Comparison of ENCODE assay signal across 23 cellular contexts in the genomic region with DNA sequence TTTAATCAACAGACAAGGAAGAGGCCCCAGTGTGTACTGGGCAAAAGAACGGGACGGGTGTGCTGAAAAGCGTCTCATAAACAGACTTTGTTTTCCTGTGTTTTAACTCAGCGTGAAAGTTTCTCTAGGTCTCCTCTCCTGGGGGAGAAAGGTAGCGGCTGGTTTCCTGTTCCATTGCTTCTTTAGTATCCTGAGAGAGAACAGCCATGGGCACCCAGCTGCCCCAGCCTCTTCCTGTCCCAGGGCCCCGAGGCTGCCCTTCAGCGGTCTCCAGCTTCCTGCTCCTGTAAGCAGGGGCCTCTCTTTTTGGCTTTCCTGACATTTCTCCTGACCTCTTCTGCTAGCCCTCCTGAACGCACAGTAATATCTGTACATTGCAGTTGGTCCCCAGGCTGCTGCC. TPM values are rescaled to one million over a fixed set of nuclear protein-coding genes. Genes with fewer than 3 reads are reported as not detected.
A peak's percentile ranks its signal among the peaks of the same experiment; 100 is the strongest.
DNase-seq lines count a peak whose midpoint lies in the region; ATAC-seq and TF ChIP-seq lines count a peak whose summit lies in the region.
"Had no signal": no experiment of that assay in that cellular context is flagged by ENCODE, and none has a peak within 500 bp of the region (broad histone marks: within the 10 kb centered on the region; RNA-seq: fewer than 3 reads in every experiment).

No MANE protein-coding gene starts in this region.

- peaks cover 12% of the 10 kb centered on the region for H3K27me3 Mint-ChIP-seq in activated CD4-positive, alpha-beta memory T cell treated with anti-CD3 and anti-CD28 coated beads for 36 hours

- ATAC-seq in Right ventricle myocardium superior (ENCODE audit: poor library complexity), result no peak
- ATAC-seq: A549; CD8-positive, alpha-beta T cell; GM23338 had no signal

- no peak overlapping the region for H2BK12ac ChIP-seq in neuronal stem cell (ENCODE audit: low read length)

- no peaks in the 10 kb centered on the region for H3K36me3 Mint-ChIP-seq in activated CD4-positive, alpha-beta memory T cell treated with anti-CD3 and anti-CD28 coated beads for 36 hours
- H3K36me3 Mint-ChIP-seq: CD4-positive, CD25-positive, alpha-beta regulatory T cell; CD8-positive, alpha-beta T cell had no signal

- H3K36me3 ChIP-seq in BLaER1 treated with 17β-estradiol and CSF1 and Interleukin-3, amounts not matched to agents 10 nM and 100 nM, result no peaks in the 10 kb centered on the region
- H3K36me3 ChIP-seq in SJCRH30 (no peaks in the 10 kb centered on the region), neuronal stem cell (replicated peaks in 1 of 2; ENCODE audit: control insufficient read depth in 2 of 2, insufficient read depth in 2 of 2, low read length in 2 of 2) (no peaks in the 10 kb centered on the region)
- H3K36me3 ChIP-seq: BE2C had no signal

- H3K27ac ChIP-seq in BLaER1 treated with 17β-estradiol and CSF1 and Interleukin-3, amounts not matched to agents 10 nM and 100 nM, result peak overlapping the region in 8 of 11 experiments; percentile 9 to 41 (median 21); a peak in 10 of 22 replicates
- H3K27ac ChIP-seq in SJCRH30 (no peak overlapping the region), neuronal stem cell (replicated peaks; ENCODE audit: low read length) (no peak overlapping the region)
- H3K27ac ChIP-seq: A549, C4-2B had no signal

- H2BK15ac ChIP-seq in neuronal stem cell (ENCODE audit: low read length), result no peak overlapping the region

- peak overlapping the region; percentile 29 for H2AFZ ChIP-seq in neuronal stem cell (ENCODE audit: low read length)
- H2AFZ ChIP-seq: GM23338 had no signal

- peaks cover 5 to 26% (median 17%) of the 10 kb centered on the region in 11 experiments; a peak in 14 of 22 replicates for H3K9me3 ChIP-seq in BLaER1 treated with 17β-estradiol and CSF1 and Interleukin-3, amounts not matched to agents 10 nM and 100 nM (replicated peaks in 1 of 11)
- H3K9me3 ChIP-seq in SJCRH30 (replicated peaks) (no peaks in the 10 kb centered on the region; the same call in 1 of the 2 replicates), neuronal stem cell (replicated peaks in 1 of 2; ENCODE audit: control insufficient read depth in 2 of 2, insufficient read depth in 1 of 2, low read depth in 1 of 2, low read length in 2 of 2) (no peaks in the 10 kb centered on the region)
- H3K9me3 ChIP-seq: A549, BE2C, Caco-2 had no signal

- CTCF ChIA-PET in activated CD4-positive, alpha-beta memory T cell treated with anti-CD3 and anti-CD28 coated beads for 36 hours (lab: Charles Lee), result no interaction called here

- no peaks in the 10 kb centered on the region for H3K79me1 ChIP-seq in neuronal stem cell (ENCODE audit: low read depth, low read length)

- H3K27ac Mint-ChIP-seq in activated CD4-positive, alpha-beta memory T cell treated with anti-CD3 and anti-CD28 coated beads for 36 hours, result no peak overlapping the region
- H3K27ac Mint-ChIP-seq: CD4-positive, CD25-positive, alpha-beta regulatory T cell; CD8-positive, alpha-beta T cell; GM23338 had no signal

- no peak overlapping the region for H3K4me3 Mint-ChIP-seq in activated CD4-positive, alpha-beta memory T cell treated with anti-CD3 and anti-CD28 coated beads for 36 hours
- H3K4me3 Mint-ChIP-seq: CD4-positive, CD25-positive, alpha-beta regulatory T cell; CD8-positive, alpha-beta T cell; GM23338 had no signal

- POLR2A ChIA-PET in activated CD4-positive, alpha-beta memory T cell treated with anti-CD3 and anti-CD28 coated beads for 36 hours (lab: Charles Lee), result no interaction called here

- no peak overlapping the region for H3K4me3 ChIP-seq in BLaER1 treated with 17β-estradiol and CSF1 and Interleukin-3, amounts not matched to agents 10 nM and 100 nM
- H3K4me3 ChIP-seq in SJCRH30 (no peak overlapping the region), neuronal stem cell (ENCODE audit: low read length in 2 of 2) (no peak overlapping the region)
- H3K4me3 ChIP-seq: A549, GM23338 had no signal

- H2BK120ac ChIP-seq in neuronal stem cell (ENCODE audit: low read depth, low read length), result no peak overlapping the region

- DNase-seq in cardiac septum (ENCODE audit: low spot score), result peak; percentile 49
- DNase-seq in Right ventricle myocardium superior, result no peak
- peak; percentile 19 to 42 for DNase-seq in SJCRH30
- no peak for DNase-seq in neuronal stem cell (ENCODE audit: low spot score)
- no peak for DNase-seq in HuH-7.5 (ENCODE audit: low spot score)
- no peak for DNase-seq in GM10266 (ENCODE audit: extremely low spot score)
- DNase-seq in activated CD4-positive, alpha-beta memory T cell treated with anti-CD3 and anti-CD28 coated beads for 36 hours, result no peak
- DNase-seq: 8988T; ACHN; AML-193; BE2C; Caco-2; CD4-positive, CD25-positive, alpha-beta regulatory T cell; CD8-positive, alpha-beta T cell; DMS153; EL; GDM1; HCEC 1CT had no signal

- H3K4me1 ChIP-seq in BLaER1 treated with 17β-estradiol and CSF1 and Interleukin-3, amounts not matched to agents 10 nM and 100 nM, result peaks cover 22 to 47% (median 31%) of the 10 kb centered on the region in 10 experiments
- peaks cover 4% of the 10 kb centered on the region; the same call in 1 of the 2 replicates for H3K4me1 ChIP-seq in SJCRH30
- peaks cover 0 to 3% of the 10 kb centered on the region in 2 donors for H3K4me1 ChIP-seq in neuronal stem cell (ENCODE audit: control insufficient read depth in 2 of 2, insufficient read depth in 1 of 2, low read depth in 1 of 2, low read length in 2 of 2)
- H3K4me1 ChIP-seq: A549, BE2C, Caco-2 had no signal

- H3K9ac ChIP-seq in BLaER1 treated with 17β-estradiol and CSF1 and Interleukin-3, amounts not matched to agents 10 nM and 100 nM, result peak overlapping the region in 5 of 11 experiments; percentile 2 to 34 (median 18); a peak in 6 of 22 replicates
- H3K9ac ChIP-seq in neuronal stem cell (ENCODE audit: low read depth, low read length, poor library complexity), result no peak overlapping the region

- H3K4me1 Mint-ChIP-seq in activated CD4-positive, alpha-beta memory T cell treated with anti-CD3 and anti-CD28 coated beads for 36 hours (ENCODE audit: low read depth), result no peaks in the 10 kb centered on the region
- H3K4me1 Mint-ChIP-seq: CD4-positive, CD25-positive, alpha-beta regulatory T cell had no signal

- no peak for TF ChIP-seq CTCF in GM10266 (IDR thresholded peaks at IDR 0.05; ENCODE audit: control insufficient read depth, insufficient read depth, low read depth, missing control alignments)

- H4K20me1 ChIP-seq in BLaER1 treated with 17β-estradiol and CSF1 and Interleukin-3, amounts not matched to agents 10 nM and 100 nM, result no peaks in the 10 kb centered on the region

- no peak overlapping the region for H3K18ac ChIP-seq in neuronal stem cell (ENCODE audit: low read length)

- peak overlapping the region; percentile 51 to 85 (median 70) for H3K4me2 ChIP-seq in BLaER1 treated with 17β-estradiol and CSF1 and Interleukin-3, amounts not matched to agents 10 nM and 100 nM
- no peak overlapping the region for H3K4me2 ChIP-seq in neuronal stem cell (ENCODE audit: insufficient read depth, low read length, poor library complexity, severe bottlenecking)
- H3K4me2 ChIP-seq: A549, GM23338 had no signal

- no peak overlapping the region for H3K4ac ChIP-seq in neuronal stem cell (ENCODE audit: low read length)

- H2BK5ac ChIP-seq in neuronal stem cell (ENCODE audit: low read length), result no peak overlapping the region

- H3K9me3 Mint-ChIP-seq in activated CD4-positive, alpha-beta memory T cell treated with anti-CD3 and anti-CD28 coated beads for 36 hours, result no peaks in the 10 kb centered on the region
- H3K9me3 Mint-ChIP-seq: CD8-positive, alpha-beta T cell; GM23338 had no signal

- H3K27me3 ChIP-seq in BLaER1 treated with 17β-estradiol and CSF1 and Interleukin-3, amounts not matched to agents 10 nM and 100 nM, result peaks cover 0 to 5% (median 0%) of the 10 kb centered on the region in 11 experiments; a peak in 1 of 22 replicates
- H3K27me3 ChIP-seq in SJCRH30 (no peaks in the 10 kb centered on the region), neuronal stem cell (ENCODE audit: control insufficient read depth in 3 of 3, insufficient read depth in 3 of 3, low read depth in 1 of 3, low read length in 3 of 3) (peaks cover 4 to 35% (median 6%) of the 10 kb centered on the region in 3 experiments)
- H3K27me3 ChIP-seq: BE2C had no signal

- no peak overlapping the region for H3K23ac ChIP-seq in neuronal stem cell (ENCODE audit: low read depth, low read length, poor library complexity)

- no peak overlapping the region for H4K8ac ChIP-seq in neuronal stem cell (ENCODE audit: low read depth, low read length)

- WGBS in neuronal stem cell (ENCODE audit: extremely low coverage in 2 of 2, insufficient read length in 2 of 2, insufficient replicate concordance in 1 of 2), 2 donors, result no CpG with 5 or more reads among the region's 8 CpGs

- H2AK5ac ChIP-seq in neuronal stem cell (ENCODE audit: low read depth, low read length), result no peak overlapping the region

- no peak overlapping the region for H4K91ac ChIP-seq in neuronal stem cell (ENCODE audit: low read depth, low read length, poor library complexity)

- intact Hi-C loops in cardiac septum (cut with DNase I), result no loop called here
- intact Hi-C loops in Right ventricle myocardium superior (cut with DNase I), result no loop called here
- intact Hi-C loops in activated CD4-positive, alpha-beta memory T cell treated with anti-CD3 and anti-CD28 coated beads for 36 hours (cut with micrococcal nuclease), result no loop called here

- H3K14ac ChIP-seq in neuronal stem cell (ENCODE audit: low read length), result no peak overlapping the region

RNA-seq across cellular contexts. Expression of gene SSTR4, which starts 2.4 kb away (rescaled TPM):
- total RNA-seq in cardiac septum (not detected), Right ventricle myocardium superior (not detected)
- total RNA-seq in SJCRH30 (2014; rRNA removed; shearing (Covaris generic)), result not detected in 2 replicates
- not detected for polyA plus RNA-seq in neuronal stem cell (2013, experiment 1 of 2)
- not detected for polyA plus RNA-seq in neuronal stem cell (2013, experiment 2 of 2)
- not detected for total RNA-seq in activated CD4-positive, alpha-beta memory T cell treated with anti-CD3 and anti-CD28 coated beads for 36 hours
- total RNA-seq: Caco-2; CD4-positive, CD25-positive, alpha-beta regulatory T cell; CD8-positive, alpha-beta T cell; GM23338; H4 had no signal
- polyA plus RNA-seq: CD4-positive, CD25-positive, alpha-beta regulatory T cell; GM23338 had no signal

RNA-seq across cellular contexts. Expression of gene THBD, which starts 16.8 kb away (rescaled TPM):
- 27.0 TPM for total RNA-seq in cardiac septum
- total RNA-seq in Right ventricle myocardium superior, result 11.8 TPM
- 0.03 TPM in 1 of 2 replicates, not detected in the other for total RNA-seq in SJCRH30 (2014; rRNA removed; shearing (Covaris generic))
- 0.06 TPM for polyA plus RNA-seq in neuronal stem cell (2013, experiment 1 of 2)
- 0.10 TPM for polyA plus RNA-seq in neuronal stem cell (2013, experiment 2 of 2)
- not detected for total RNA-seq in activated CD4-positive, alpha-beta memory T cell treated with anti-CD3 and anti-CD28 coated beads for 36 hours
- total RNA-seq: CD4-positive, CD25-positive, alpha-beta regulatory T cell had no signal
- polyA plus RNA-seq: CD4-positive, CD25-positive, alpha-beta regulatory T cell had no signal

RNA-seq across cellular contexts. Expression of gene CD93, which starts 53.4 kb away (rescaled TPM):
- total RNA-seq in cardiac septum, result 40.3 TPM
- 37.0 TPM for total RNA-seq in Right ventricle myocardium superior
- not detected in 2 replicates for total RNA-seq in SJCRH30 (2014; rRNA removed; shearing (Covaris generic))
- under 0.01 TPM for polyA plus RNA-seq in neuronal stem cell (2013, experiment 1 of 2)
- polyA plus RNA-seq in neuronal stem cell (2013, experiment 2 of 2), result 0.01 TPM
- 1 to 10 TPM; 1.8 to 1.9 TPM for total RNA-seq in activated CD4-positive, alpha-beta memory T cell treated with anti-CD3 and anti-CD28 coated beads for 36 hours
- total RNA-seq: Caco-2, GM23338, H4 had no signal
- polyA plus RNA-seq: A549 had no signal

Comparison
In these comparisons a context has a peak if more than half of its experiments do, and no peak if none do; other contexts are left out.
1. DNase-seq: peak in cardiac septum (single experiment) and SJCRH30 (2 of 2); none in Right ventricle myocardium superior (single experiment), neuronal stem cell (single experiment), HuH-7.5 (single experiment), GM10266 (single experiment) and activated CD4-positive, alpha-beta memory T cell treated with anti-CD3 and anti-CD28 coated beads for 36 hours (single experiment).
2. H3K27ac ChIP-seq: peak in BLaER1 treated with 17β-estradiol and CSF1 and Interleukin-3, amounts not matched to agents 10 nM and 100 nM (8 of 11); none in SJCRH30 (single experiment) and neuronal stem cell (single experiment).
3. RNA of gene THBD, which starts 16.8 kb away (total RNA-seq): 27.0 TPM in cardiac septum (single experiment) and 11.8 TPM in Right ventricle myocardium superior (single experiment); 0.03 TPM in SJCRH30 and not detected in activated CD4-positive, alpha-beta memory T cell treated with anti-CD3 and anti-CD28 coated beads for 36 hours; every median in the first group is over 10 times any median in the second.
4. RNA of gene CD93, which starts 53.4 kb away (total RNA-seq): 40.3 TPM in cardiac septum (single experiment) and 37.0 TPM in Right ventricle myocardium superior (single experiment); 1.8 to 1.9 TPM in activated CD4-positive, alpha-beta memory T cell treated with anti-CD3 and anti-CD28 coated beads for 36 hours and not detected in SJCRH30; every median in the first group is over 10 times any median in the second.